ENCODE assay signal across 22 cellular contexts in genomic region chr9:136844766-136845464, GRCh38. TPM values are rescaled to one million over a fixed set of nuclear protein-coding genes. Genes with fewer than 3 reads are reported as not detected.
DNase-seq lines count a peak whose midpoint lies in the region; ATAC-seq and TF ChIP-seq lines count a peak whose summit lies in the region.
"Had no signal": no experiment of that assay in that cellular context is flagged by ENCODE, and none has a peak within 500 bp of the region (broad histone marks: within the 10 kb centered on the region; RNA-seq: fewer than 3 reads in every experiment).

No MANE protein-coding gene starts in this region.

- H3K4me2 ChIP-seq in GM23338 = no peak overlapping the region

- H2AFZ ChIP-seq in GM23338 = no peak overlapping the region

- H3K4me1 ChIP-seq in GM23338 (ENCODE audit: insufficient read depth) (peaks cover 15% of the 10 kb centered on the region; the same call in 1 of the 2 replicates), adipocyte (ENCODE audit: control insufficient read depth, insufficient read depth, low read length) (peaks cover 11% of the 10 kb centered on the region)

- peaks cover 16% of the 10 kb centered on the region for H3K27me3 Mint-ChIP-seq in activated T-cell treated with anti-CD3 and anti-CD28 coated beads, Interleukin-2, amount 50 U/mL, for 4 hours (ENCODE audit: low read depth)
- H3K27me3 Mint-ChIP-seq in GM23338 (ENCODE audit: insufficient read depth, low read depth, poor library complexity) = peaks cover 50% of the 10 kb centered on the region
- H3K27me3 Mint-ChIP-seq in osteocyte (ENCODE audit: unreplicated experiment) = no peaks in the 10 kb centered on the region

- H3K4me1 Mint-ChIP-seq in activated T-cell treated with anti-CD3 and anti-CD28 coated beads, Interleukin-2, amount 50 U/mL, for 4 hours (ENCODE audit: low read depth) = peaks cover 25% of the 10 kb centered on the region
- H3K4me1 Mint-ChIP-seq in GM23338 (peaks cover 20% of the 10 kb centered on the region), osteocyte (ENCODE audit: unreplicated experiment) (peaks cover 38% of the 10 kb centered on the region)

- ATAC-seq in activated T-cell treated with anti-CD3 and anti-CD28 coated beads, Interleukin-2, amount 50 U/mL, for 4 hours = no peak
- ATAC-seq in GM23338 = no peak
- ATAC-seq in HG03521 (IDR thresholded peaks at IDR 0.05; ENCODE audit: unreplicated experiment) = no peak
- ATAC-seq: GM12878, heart left ventricle, left colon had no signal

- H3K9ac ChIP-seq in adipocyte (ENCODE audit: low read length) = no peak overlapping the region

- H3K9me2 ChIP-seq in GM23338 (ENCODE audit: insufficient read depth) = no peaks in the 10 kb centered on the region

- H3K4me3 ChIP-seq in GM23338 = no peak overlapping the region
- H3K4me3 ChIP-seq in adipocyte (ENCODE audit: low read length) = no peak overlapping the region
- H3K4me3 ChIP-seq: GM12878, suprapubic skin had no signal

- H4K20me1 ChIP-seq in GM23338 (replicated peaks; ENCODE audit: insufficient read depth) = 0 out of 2 replicates have a peak, but pooled peaks cover 3% of the 10 kb centered on the region

- peaks cover 2% of the 10 kb centered on the region for H3K36me3 Mint-ChIP-seq in activated T-cell treated with anti-CD3 and anti-CD28 coated beads, Interleukin-2, amount 50 U/mL, for 4 hours (ENCODE audit: insufficient read depth)
- peaks cover 3% of the 10 kb centered on the region for H3K36me3 Mint-ChIP-seq in GM23338 (ENCODE audit: low read depth)
- peaks cover 2% of the 10 kb centered on the region for H3K36me3 Mint-ChIP-seq in osteocyte (ENCODE audit: unreplicated experiment)
- H3K36me3 Mint-ChIP-seq: WTC11 had no signal

- no peaks in the 10 kb centered on the region for H3K79me2 ChIP-seq in GM23338 (replicated peaks; ENCODE audit: insufficient read depth)

- H3K27me3 ChIP-seq in GM23338 (ENCODE audit: insufficient read depth) (peaks cover 13% of the 10 kb centered on the region), adipocyte (replicated peaks; ENCODE audit: control insufficient read depth, insufficient read depth, low read length) (no peaks in the 10 kb centered on the region)

- no peaks in the 10 kb centered on the region for H3K36me3 ChIP-seq in GM23338 (ENCODE audit: insufficient read depth)
- peaks cover under 1% of the 10 kb centered on the region for H3K36me3 ChIP-seq in adipocyte (ENCODE audit: control insufficient read depth, insufficient read depth, low read length, severe bottlenecking)

- H3K27ac Mint-ChIP-seq in GM23338 (no peak overlapping the region), osteocyte (ENCODE audit: unreplicated experiment) (no peak overlapping the region)
- H3K27ac Mint-ChIP-seq: HFFc6, nephron, WTC11 had no signal

- peak; percentile 42 for DNase-seq in activated T-cell treated with anti-CD3 and anti-CD28 coated beads, Interleukin-2, amount 50 U/mL, for 1 hour
- DNase-seq in activated T-cell treated with anti-CD3 and anti-CD28 coated beads, Interleukin-2, amount 50 U/mL, for 4 hours = no peak
- DNase-seq in GM23338 (ENCODE audit: low spot score) = peak; percentile 47
- DNase-seq in adipocyte (ENCODE audit: low read depth) = peak; percentile 28
- DNase-seq in osteocyte (ENCODE audit: extremely low spot score, unreplicated experiment) = no peak
- no peak for DNase-seq in NCI-H345 (lab: John Stamatoyannopoulos, UW)
- no peak for DNase-seq in retina
- DNase-seq: activated gamma-delta T cell; aorta; central memory CD4-positive, alpha-beta T cell; DND-41; heart left ventricle; HFFc6; KBM-7; left colon; NCI-H1436 treated with DMSO at 0.1 percent for 48 hours had no signal

- no peaks in the 10 kb centered on the region for H3K9me3 Mint-ChIP-seq in activated T-cell treated with anti-CD3 and anti-CD28 coated beads, Interleukin-2, amount 50 U/mL, for 4 hours
- H3K9me3 Mint-ChIP-seq in GM23338 = no peaks in the 10 kb centered on the region; the same call in 2 of the 3 replicates
- H3K9me3 Mint-ChIP-seq in osteocyte (ENCODE audit: unreplicated experiment) = no peaks in the 10 kb centered on the region
- H3K9me3 Mint-ChIP-seq: HFFc6, nephron, WTC11 had no signal

- H3K9me3 ChIP-seq in adipocyte (ENCODE audit: control insufficient read depth, low read length) = no peaks in the 10 kb centered on the region
- H3K9me3 ChIP-seq: heart left ventricle, suprapubic skin, vagina had no signal

- 0 out of 2 replicates have a peak, but pooled peaks cover 5% of the 10 kb centered on the region for H3F3A ChIP-seq in GM23338 (replicated peaks; ENCODE audit: low read depth)

- H3K27ac ChIP-seq in GM23338 (ENCODE audit: low read depth) = no peak overlapping the region
- H3K27ac ChIP-seq: suprapubic skin, vagina had no signal

- TF ChIP-seq CTCF in GM23338 (conservative IDR thresholded peaks at IDR 0.05; ENCODE audit: low read depth in 2 of 2) (no peak), osteocyte (IDR thresholded peaks at IDR 0.05) (no peak)

- no peak overlapping the region for H3K4me3 Mint-ChIP-seq in activated T-cell treated with anti-CD3 and anti-CD28 coated beads, Interleukin-2, amount 50 U/mL, for 4 hours
- no peak overlapping the region for H3K4me3 Mint-ChIP-seq in GM23338
- H3K4me3 Mint-ChIP-seq in osteocyte (ENCODE audit: unreplicated experiment) = peak overlapping the region; percentile 45
- H3K4me3 Mint-ChIP-seq: HFFc6, nephron had no signal

TF ChIP-seq in GM23338, 12 proteins besides CTCF, POLR2A, EP300 and RAD21:
- TF ChIP-seq NANOG (IDR thresholded peaks at IDR 0.05; ENCODE audit: borderline replicate concordance) (no peak), STAT1 (IDR thresholded peaks at IDR 0.05; ENCODE audit: unreplicated experiment) (no peak), EZH2 (IDR thresholded peaks at IDR 0.05; ENCODE audit: low read depth, unreplicated experiment) (no peak), JUNB (IDR thresholded peaks at IDR 0.05; ENCODE audit: unreplicated experiment) (no peak), CREB1 (CRISPR knock-in tag; IDR thresholded peaks at IDR 0.05; ENCODE audit: low read depth) (no peak), REST (IDR thresholded peaks at IDR 0.05; ENCODE audit: unreplicated experiment) (no peak), ZNF114 (CRISPR knock-in tag; IDR thresholded peaks at IDR 0.05) (no peak), ZNF331 (CRISPR knock-in tag; IDR thresholded peaks at IDR 0.05; ENCODE audit: low read depth) (no peak)

RNA-seq across cellular contexts. Expression of gene AJM1, which starts 2.6 kb away (rescaled TPM):
- 1 to 10 TPM; 1.5 to 2.2 (median 1.7) TPM for total RNA-seq in activated T-cell treated with anti-CD3 and anti-CD28 coated beads, Interleukin-2, amount 50 U/mL, for 4 hours
- 0.12 and 0.49 TPM in 2 replicates for total RNA-seq in GM23338 (2014; rRNA removed; shearing (Covaris generic))
- polyA plus RNA-seq in GM23338 (2016; fragmentation: Nextera tagmentation; extraction: Ambion mirVana) = 0.28 and 0.36 TPM in 2 replicates
- total RNA-seq in osteocyte = 4.4 and 4.5 TPM in 2 replicates

RNA-seq across cellular contexts. Expression of gene PHPT1, which starts 4.3 kb away (rescaled TPM):
- 100 to 1,000 TPM; 112 to 120 (median 119) TPM for total RNA-seq in activated T-cell treated with anti-CD3 and anti-CD28 coated beads, Interleukin-2, amount 50 U/mL, for 4 hours
- total RNA-seq in GM23338 (2014; rRNA removed; shearing (Covaris generic)) = 67.1 and 86.2 TPM in 2 replicates
- polyA plus RNA-seq in GM23338 (2016; fragmentation: Nextera tagmentation; extraction: Ambion mirVana) = 437 and 509 TPM in 2 replicates
- total RNA-seq in osteocyte = 131 and 142 TPM in 2 replicates

RNA-seq across cellular contexts. Expression of gene MAMDC4, which starts 7.2 kb away (rescaled TPM):
- total RNA-seq in activated T-cell treated with anti-CD3 and anti-CD28 coated beads, Interleukin-2, amount 50 U/mL, for 4 hours = 10 to 100 TPM; 10.7 to 13.9 (median 11.0) TPM
- total RNA-seq in GM23338 (2014; rRNA removed; shearing (Covaris generic)) = 4.1 and 6.8 TPM in 2 replicates
- polyA plus RNA-seq in GM23338 (2016; fragmentation: Nextera tagmentation; extraction: Ambion mirVana) = 1.7 and 2.7 TPM in 2 replicates
- 7.4 and 9.4 TPM in 2 replicates for total RNA-seq in osteocyte

RNA-seq across cellular contexts. Expression of gene EDF1, which starts 21.2 kb away (rescaled TPM):
- 100 to 1,000 TPM; 330 to 366 (median 351) TPM for total RNA-seq in activated T-cell treated with anti-CD3 and anti-CD28 coated beads, Interleukin-2, amount 50 U/mL, for 4 hours
- 273 and 326 TPM in 2 replicates for total RNA-seq in GM23338 (2014; rRNA removed; shearing (Covaris generic))
- polyA plus RNA-seq in GM23338 (2016; fragmentation: Nextera tagmentation; extraction: Ambion mirVana) = 793 and 860 TPM in 2 replicates
- 338 and 342 TPM in 2 replicates for total RNA-seq in osteocyte

RNA-seq across cellular contexts. Expression of gene RABL6, which starts 37.2 kb away (rescaled TPM):
- total RNA-seq in activated T-cell treated with anti-CD3 and anti-CD28 coated beads, Interleukin-2, amount 50 U/mL, for 4 hours = 100 to 1,000 TPM in 2 of 3 donors, 10 to 100 TPM in 1; 90.6 to 103 (median 100) TPM
- total RNA-seq in GM23338 (2014; rRNA removed; shearing (Covaris generic)) = 117 and 127 TPM in 2 replicates
- polyA plus RNA-seq in GM23338 (2016; fragmentation: Nextera tagmentation; extraction: Ambion mirVana) = 59.1 and 66.7 TPM in 2 replicates
- total RNA-seq in osteocyte = 82.2 and 84.7 TPM in 2 replicates

Comparison
In these comparisons a context has a peak if more than half of its experiments do, and no peak if none do; other contexts are left out.
1. DNase-seq: peak in activated T-cell treated with anti-CD3 and anti-CD28 coated beads, Interleukin-2, amount 50 U/mL, for 1 hour (single experiment), GM23338 (single experiment) and adipocyte (single experiment); none in activated T-cell treated with anti-CD3 and anti-CD28 coated beads, Interleukin-2, amount 50 U/mL, for 4 hours (single experiment), osteocyte (single experiment), NCI-H345 (single experiment) and retina (single experiment).